ENCODE assay signal across 7 cellular contexts in genomic region chr1:234971586-234972297, GRCh38.
DNase-seq lines count a peak whose midpoint lies in the region; ATAC-seq lines count a peak whose summit lies in the region.

No MANE protein-coding gene starts in this region.

- H3K9ac ChIP-seq in GM23248 (peak overlapping the region; percentile 87), iPS-18a (ENCODE audit: low read length) (peak overlapping the region; percentile 60), stomach smooth muscle (ENCODE audit: low read length in 2 of 2) (peak overlapping the region; percentile 80 to 83)

- H3K36me3 Mint-ChIP-seq in T-helper 1 cell treated with Interleukin-12 subunit alpha and Interleukin-12 subunit beta and Interleukin-4 antibody, amounts not matched to agents 30 μg/mL and 1 μg/mL, for 36 hours (ENCODE audit: low read depth): peaks cover 11% of the 10 kb centered on the region

- peak overlapping the region; percentile 66; the same call in 1 of the 2 replicates for H2AFZ ChIP-seq in GM23248

- H3K4me3 Mint-ChIP-seq in T-helper 1 cell treated with Interleukin-12 subunit alpha and Interleukin-12 subunit beta and Interleukin-4 antibody, amounts not matched to agents 30 μg/mL and 1 μg/mL, for 36 hours: peak overlapping the region; percentile 33

- in situ Hi-C loops in GM23248 (cut with MboI): loop anchor here (10.0 kb wide), 1 partner anchor 113 kb away; no protein-coding TSS in a partner anchor

- no peaks in the 10 kb centered on the region for H3K9me3 ChIP-seq in GM23248 (ENCODE audit: low read depth)
- H3K9me3 ChIP-seq in iPS-18a (ENCODE audit: control insufficient read depth, low read depth, low read length): no peaks in the 10 kb centered on the region
- H3K9me3 ChIP-seq in stomach smooth muscle (ENCODE audit: control insufficient read depth in 2 of 2, low read length in 2 of 2): no peaks in the 10 kb centered on the region

- no peak overlapping the region for H3K4me2 ChIP-seq in GM23248 (ENCODE audit: unreplicated experiment)

- H3K4me3 ChIP-seq in GM23248: no peak overlapping the region
- peak overlapping the region; percentile 2 for H3K4me3 ChIP-seq in iPS-18a (ENCODE audit: low read length)
- H3K4me3 ChIP-seq in stomach smooth muscle (ENCODE audit: low read length in 2 of 2): peak overlapping the region in 1 of 2 donors; percentile 8

- H3K4me1 ChIP-seq in GM23248 (ENCODE audit: insufficient read depth) (peaks cover 56% of the 10 kb centered on the region), iPS-18a (ENCODE audit: control insufficient read depth, low read depth, low read length) (peaks cover 51% of the 10 kb centered on the region), stomach smooth muscle (ENCODE audit: control insufficient read depth, insufficient read depth, low read length) (peaks cover 63% of the 10 kb centered on the region)

- 97 to 98% methylated on average over 9 of the region's 9 CpGs for WGBS in GM23248 (ENCODE audit: low coverage in 1 of 2, low lambda C conversion rate in 2 of 2, missing lambda C conversion rate in 2 of 2), 2 experiments

- H3K27ac Mint-ChIP-seq in T-helper 1 cell treated with Interleukin-12 subunit alpha and Interleukin-12 subunit beta and Interleukin-4 antibody, amounts not matched to agents 30 μg/mL and 1 μg/mL, for 36 hours: peak overlapping the region; percentile 62

- H3K36me3 ChIP-seq in GM23248 (ENCODE audit: low read depth): no peaks in the 10 kb centered on the region
- no peaks in the 10 kb centered on the region for H3K36me3 ChIP-seq in iPS-18a (ENCODE audit: control insufficient read depth, low read depth, low read length)
- H3K36me3 ChIP-seq in stomach smooth muscle (ENCODE audit: control insufficient read depth in 2 of 2, insufficient read depth in 2 of 2, low read length in 2 of 2): no peaks in the 10 kb centered on the region

- H3F3A ChIP-seq in GM23248 (ENCODE audit: insufficient read depth): peaks cover 54% of the 10 kb centered on the region

- no peaks in the 10 kb centered on the region for H3K27me3 Mint-ChIP-seq in T-helper 1 cell treated with Interleukin-12 subunit alpha and Interleukin-12 subunit beta and Interleukin-4 antibody, amounts not matched to agents 30 μg/mL and 1 μg/mL, for 36 hours (ENCODE audit: low read depth)

- H3K79me2 ChIP-seq in GM23248 (ENCODE audit: insufficient read depth): no peaks in the 10 kb centered on the region

- H4K20me1 ChIP-seq in GM23248 (ENCODE audit: insufficient read depth): no peaks in the 10 kb centered on the region

- peaks cover 67% of the 10 kb centered on the region for H3K4me1 Mint-ChIP-seq in T-helper 1 cell treated with Interleukin-12 subunit alpha and Interleukin-12 subunit beta and Interleukin-4 antibody, amounts not matched to agents 30 μg/mL and 1 μg/mL, for 36 hours (ENCODE audit: low read depth)

- H3K9me2 ChIP-seq in GM23248 (ENCODE audit: insufficient read depth): no peaks in the 10 kb centered on the region

- DNase-seq in GM23248: no peak
- no peak for DNase-seq in NCI-H1417 treated with DMSO at 0.1 percent for 48 hours (lab: John Stamatoyannopoulos, UW)

- H3K27me3 ChIP-seq in GM23248 (replicated peaks; ENCODE audit: insufficient read depth) (no peaks in the 10 kb centered on the region), iPS-18a (ENCODE audit: control insufficient read depth, insufficient read depth, low read length) (no peaks in the 10 kb centered on the region), stomach smooth muscle (ENCODE audit: control insufficient read depth in 1 of 2, insufficient read depth in 2 of 2, low read length in 2 of 2) (no peaks in the 10 kb centered on the region)

- H3K27ac ChIP-seq in GM23248 (peak overlapping the region; percentile 98), iPS-18a (ENCODE audit: low read length) (peak overlapping the region; percentile 29), stomach smooth muscle (ENCODE audit: low read length) (peak overlapping the region; percentile 97)

- peaks cover 5% of the 10 kb centered on the region for H3K9me3 Mint-ChIP-seq in T-helper 1 cell treated with Interleukin-12 subunit alpha and Interleukin-12 subunit beta and Interleukin-4 antibody, amounts not matched to agents 30 μg/mL and 1 μg/mL, for 36 hours

- ATAC-seq in HG02588 (IDR thresholded peaks at IDR 0.05; ENCODE audit: unreplicated experiment) (no peak), HG03280 (IDR thresholded peaks at IDR 0.05; ENCODE audit: unreplicated experiment) (no peak)

Comparison
In these comparisons a context has a peak if more than half of its experiments do, and no peak if none do; other contexts are left out.
1. H3K27ac ChIP-seq: peak in every context shown above with its lines; median percentile 98 in GM23248; 97 in stomach smooth muscle; 29 in iPS-18a.